ENCODE assay signal across 7 cellular contexts in genomic region chr7:40604601-40605438, GRCh38.
A peak's percentile ranks its signal among the peaks of the same experiment; 100 is the strongest.
DNase-seq lines count a peak whose midpoint lies in the region; ATAC-seq and TF ChIP-seq lines count a peak whose summit lies in the region.

No MANE protein-coding gene starts in this region.

- WGBS in heart right ventricle, 2 donors: 32 to 34% methylated on average over 17 of the region's 17 CpGs

- H3K9me3 ChIP-seq in heart right ventricle: no peaks in the 10 kb centered on the region

- no peaks in the 10 kb centered on the region for H3K27me3 Mint-ChIP-seq in WTC11 (ENCODE audit: low read depth)

- ATAC-seq in GM19455 (IDR thresholded peaks at IDR 0.05; ENCODE audit: unreplicated experiment): peak; percentile 87
- ATAC-seq in HG03571 (IDR thresholded peaks at IDR 0.05; ENCODE audit: unreplicated experiment): peak; percentile 69
- ATAC-seq in WTC11: peak; percentile 98
- peak; percentile 67 to 90 (median 74) for ATAC-seq in heart right ventricle
- ATAC-seq in GM21786 (IDR thresholded peaks at IDR 0.05; ENCODE audit: unreplicated experiment): no peak

- no peaks in the 10 kb centered on the region for H3K9me3 Mint-ChIP-seq in WTC11

- intact Hi-C loops in heart right ventricle (cut with DNase I): loop anchor here in 3 of 10 donors (5.0 to 10.0 kb wide), 2 partner anchors 278 to 280 kb away; no protein-coding TSS in a partner anchor

- no peaks in the 10 kb centered on the region for H3K27me3 ChIP-seq in heart right ventricle

- no peak overlapping the region for H3K4me3 ChIP-seq in heart right ventricle

- no peak overlapping the region for H3K27ac ChIP-seq in heart right ventricle

- no peaks in the 10 kb centered on the region for H3K36me3 Mint-ChIP-seq in WTC11

- H3K4me1 ChIP-seq in heart right ventricle: peaks cover 0 to 7% (median 0%) of the 10 kb centered on the region in 9 donors

- H3K4me1 Mint-ChIP-seq in WTC11: peaks cover 12% of the 10 kb centered on the region

- TF ChIP-seq CTCF in WTC11 (IDR thresholded peaks at IDR 0.05): peak; percentile 47; the same call in 1 of the 2 replicates
- peak; percentile 32 to 75 (median 63) for TF ChIP-seq CTCF in heart right ventricle (IDR thresholded peaks at IDR 0.05)

- no peak overlapping the region for H3K4me3 Mint-ChIP-seq in WTC11

- CTCF ChIA-PET in WTC11 (lab: Charles Lee): interaction anchor here (0.7 to 2.9 kb wide), 21 partner anchors 12 to 1100 kb away, joined by 3 to 55 read pairs (median 6); no protein-coding TSS in a partner anchor

- H3K36me3 ChIP-seq in heart right ventricle: no peaks in the 10 kb centered on the region

- no peak overlapping the region for H3K27ac Mint-ChIP-seq in WTC11

- DNase-seq in GDM1 (lab: John Stamatoyannopoulos, UW) (peak; percentile 52), WTC11 (ENCODE audit: low spot score) (peak; percentile 74), heart right ventricle (peak; percentile 21 to 45), putamen (ENCODE audit: low spot score) (peak; percentile 34)

- POLR2A ChIA-PET in WTC11 (lab: Charles Lee): no interaction called here

TF ChIP-seq in WTC11, 78 proteins besides CTCF, POLR2A, EP300 and RAD21:
- TF ChIP-seq ZNF671 (CRISPR knock-in tag; IDR thresholded peaks at IDR 0.05) (no peak), E2F1 (CRISPR knock-in tag; IDR thresholded peaks at IDR 0.05) (no peak), USF2 (CRISPR knock-in tag; IDR thresholded peaks at IDR 0.05) (no peak), MXD4 (CRISPR knock-in tag; IDR thresholded peaks at IDR 0.05; ENCODE audit: borderline replicate concordance) (no peak), HMGA2 (CRISPR knock-in tag; IDR thresholded peaks at IDR 0.05) (no peak), ZNF425 (CRISPR knock-in tag; conservative IDR thresholded peaks at IDR 0.05) (no peak), NFE2L1 (CRISPR knock-in tag; IDR thresholded peaks at IDR 0.05) (no peak)
